ENCODE assay signal across 20 cellular contexts in genomic region chr20:1112908-1113307, GRCh38. TPM values are rescaled to one million over a fixed set of nuclear protein-coding genes. Genes with fewer than 3 reads are reported as not detected.
DNase-seq lines count a peak whose midpoint lies in the region; ATAC-seq, FAIRE-seq and TF ChIP-seq lines count a peak whose summit lies in the region.
"Had no signal": no experiment of that assay in that cellular context is flagged by ENCODE, and none has a peak within 500 bp of the region (broad histone marks: within the 10 kb centered on the region; RNA-seq: fewer than 3 reads in every experiment).

No MANE protein-coding gene starts in this region.

- H2BK15ac ChIP-seq in H1 (ENCODE audit: low read length), result no peak overlapping the region

- no peaks in the 10 kb centered on the region for H3K9me3 ChIP-seq in K562 (replicated peaks; ENCODE audit: control insufficient read depth, insufficient read depth, low read depth, low read length)
- H3K9me3 ChIP-seq in H1 (ENCODE audit: insufficient read depth in 2 of 2, low read depth in 1 of 2, low read length in 1 of 2), result no peaks in the 10 kb centered on the region
- H3K9me3 ChIP-seq: BLaER1, Caco-2 had no signal

- peak; percentile 37 for DNase-seq in activated CD4-positive, alpha-beta T cell treated with anti-CD3 and anti-CD28 coated beads, Interleukin-2, amount 10 ng/mL, durations not matched to agents 24 days and 14 days
- DNase-seq in activated CD4-positive, alpha-beta T cell treated with anti-CD3 and anti-CD28 coated beads for 4 hours, result no peak
- DNase-seq in K562 (ENCODE audit: extremely low read depth in 1 of 4, low spot score in 3 of 4) (no peak), H1 (ENCODE audit: low read depth in 1 of 2, low spot score in 2 of 2) (no peak)
- DNase-seq: Caco-2; CD4-positive, CD25-positive, alpha-beta regulatory T cell; CD8-positive, alpha-beta T cell; DMS153; DND-41; GM23248; H9 had no signal

- no peak overlapping the region for H3K56ac ChIP-seq in H1 (replicated peaks; ENCODE audit: insufficient read length, low read depth, low read length)

- TF ChIP-seq EP300 in K562 (IDR thresholded peaks at IDR 0.05; ENCODE audit: low read length) (no peak), H1 (IDR thresholded peaks at IDR 0.05; ENCODE audit: borderline replicate concordance in 1 of 2, low read depth in 2 of 2, low read length in 2 of 2) (no peak)

- peaks cover 0 to 4% of the 10 kb centered on the region in 2 experiments; a peak in 3 of 5 replicates for H3K4me1 ChIP-seq in K562 (replicated peaks in 1 of 2; ENCODE audit: control insufficient read depth in 2 of 2, insufficient read depth in 2 of 2, low read length in 2 of 2)
- H3K4me1 ChIP-seq in H1 (replicated peaks in 1 of 4; ENCODE audit: control insufficient read depth in 3 of 4, insufficient read depth in 4 of 4, low read length in 3 of 4), result no peaks in the 10 kb centered on the region
- H3K4me1 ChIP-seq: Caco-2 had no signal

- CTCF ChIA-PET in K562 (lab: Yijun Ruan, JAX; ENCODE audit: low intra/inter-chr PET ratio), result no interaction called here
- CTCF ChIA-PET in H1 (lab: Charles Lee; ENCODE audit: partially characterized antibody), result interaction anchor here (0.7 to 1.5 kb wide), 13 partner anchors 8 to 344 kb away, joined by 3 to 5 read pairs (median 3); partner anchors contain the start of gene SLC52A3

- H2AK5ac ChIP-seq in H1 (ENCODE audit: low read depth, low read length), result no peak overlapping the region

- no peak for ATAC-seq in K562
- ATAC-seq in GM18517 (IDR thresholded peaks at IDR 0.05; ENCODE audit: unreplicated experiment), result no peak
- ATAC-seq in HG03039 (IDR thresholded peaks at IDR 0.05; ENCODE audit: unreplicated experiment), result no peak
- ATAC-seq: CD8-positive, alpha-beta T cell; HCT116 had no signal

- H3K9ac ChIP-seq in K562 (ENCODE audit: insufficient read depth in 1 of 2, low read depth in 2 of 2, low read length in 2 of 2), result no peak overlapping the region
- no peak overlapping the region for H3K9ac ChIP-seq in H1 (replicated peaks in 1 of 4; ENCODE audit: extremely low read depth in 1 of 4, low read depth in 3 of 4, low read length in 3 of 4)
- H3K9ac ChIP-seq: BLaER1, GM23248 had no signal

- no peak overlapping the region for H4K91ac ChIP-seq in H1 (replicated peaks; ENCODE audit: insufficient read length, low read length)

- no peak overlapping the region for H3K4ac ChIP-seq in H1 (replicated peaks; ENCODE audit: insufficient read length, low read depth, low read length)

- no peak overlapping the region for H2BK5ac ChIP-seq in H1 (ENCODE audit: low read depth, low read length)

- BruUV-seq in K562 (replicated peaks; lab: Mats Ljungman, UMichigan), result no TSS peak

- H3K23me2 ChIP-seq in H1 (ENCODE audit: low read depth, low read length), result 0 out of 2 replicates have a peak, but pooled peaks cover under 1% of the 10 kb centered on the region

- POLR2A ChIA-PET in K562 (lab: Yijun Ruan, JAX), result no interaction called here
- POLR2A ChIA-PET in H1 (lab: Charles Lee; ENCODE audit: partially characterized antibody), result no interaction called here

- no peak overlapping the region for H2BK12ac ChIP-seq in H1 (ENCODE audit: low read depth, low read length)

- no peak overlapping the region for H2BK20ac ChIP-seq in H1 (ENCODE audit: low read length)

- no peak overlapping the region for H3K23ac ChIP-seq in H1 (ENCODE audit: insufficient read length)

- no peaks in the 10 kb centered on the region for H3K9me1 ChIP-seq in K562 (ENCODE audit: control insufficient read depth, insufficient read depth, low read length)

- H4K5ac ChIP-seq in H1 (ENCODE audit: insufficient read length, low read depth, low read length), result no peak overlapping the region

- peak overlapping the region; percentile 79; the same call in 1 of the 2 replicates for H4K8ac ChIP-seq in H1 (ENCODE audit: extremely low read depth, insufficient read depth, low read length)

- 58% methylated on average over 5 of the region's 5 CpGs for WGBS in K562 (ENCODE audit: insufficient coverage, low coverage, missing lambda C conversion rate)
- WGBS in H1 (ENCODE audit: extremely low coverage in 1 of 2, insufficient coverage in 1 of 2, insufficient read length in 1 of 2, insufficient replicate concordance in 2 of 2, low coverage in 1 of 2, low lambda C conversion rate in 2 of 2, missing lambda C conversion rate in 1 of 2), 2 experiments, result 90% methylated on average over 5 of the region's 5 CpGs; no CpG with 5 or more reads in 1 of the 2 experiments

- FAIRE-seq in K562 (lab: Jason Lieb, UNC) (no peak), H1 (lab: Jason Lieb, UNC) (no peak)
- FAIRE-seq: G401.6, GM12892, GM19239 had no signal

- H3K36me3 ChIP-seq in K562 (ENCODE audit: control insufficient read depth, insufficient read depth, low read length) (no peaks in the 10 kb centered on the region), H1 (ENCODE audit: control insufficient read depth in 2 of 4, insufficient read depth in 4 of 4, low read length in 3 of 4) (no peaks in the 10 kb centered on the region)
- H3K36me3 ChIP-seq: BLaER1 had no signal

- no peak overlapping the region for H3K27ac Mint-ChIP-seq in activated CD4-positive, alpha-beta T cell treated with anti-CD3 and anti-CD28 coated beads, Interleukin-2, amount 10 ng/mL, durations not matched to agents 24 days and 14 days
- H3K27ac Mint-ChIP-seq: B cell; CD8-positive, alpha-beta T cell; H9 had no signal

- H3K27ac ChIP-seq in K562 (ENCODE audit: extremely low read depth, low read depth, low read length) (no peak overlapping the region), H1 (ENCODE audit: low read depth, low read length) (no peak overlapping the region)
- H3K27ac ChIP-seq: BLaER1, C4-2B, GM23248 had no signal

- H2AFZ ChIP-seq in K562 (ENCODE audit: low read depth, low read length) (no peak overlapping the region), H1 (ENCODE audit: low read length) (no peak overlapping the region)
- H2AFZ ChIP-seq: GM23248 had no signal

- peaks cover 2% of the 10 kb centered on the region for H3K27me3 Mint-ChIP-seq in activated CD4-positive, alpha-beta T cell treated with anti-CD3 and anti-CD28 coated beads, Interleukin-2, amount 10 ng/mL, durations not matched to agents 24 days and 14 days
- H3K27me3 Mint-ChIP-seq: B cell had no signal

- H3K4me2 ChIP-seq in K562 (ENCODE audit: insufficient read depth, low read length) (no peak overlapping the region), H1 (ENCODE audit: insufficient read depth in 1 of 2, low read depth in 2 of 2, low read length in 2 of 2) (no peak overlapping the region)
- H3K4me2 ChIP-seq: BLaER1 had no signal

- no peaks in the 10 kb centered on the region for H4K20me1 ChIP-seq in K562 (replicated peaks; ENCODE audit: control insufficient read depth, insufficient read depth, low read length)
- H4K20me1 ChIP-seq in H1 (replicated peaks in 1 of 2; ENCODE audit: control insufficient read depth in 1 of 2, insufficient read depth in 2 of 2, low read length in 2 of 2), result no peaks in the 10 kb centered on the region
- H4K20me1 ChIP-seq: BLaER1 had no signal

- in situ Hi-C loops in K562 (cut with MboI), result loop anchor here (5.0 kb wide), 1 partner anchor 296 kb away; no protein-coding TSS in a partner anchor

- no peak overlapping the region for H3K4me3 ChIP-seq in K562
- H3K4me3 ChIP-seq in H1 (ENCODE audit: extremely low read depth in 1 of 4, insufficient read depth in 2 of 4, low read depth in 3 of 4, low read length in 4 of 4), result no peak overlapping the region
- H3K4me3 ChIP-seq: BLaER1, GM23248 had no signal

- H3K27me3 ChIP-seq in K562 (ENCODE audit: control insufficient read depth in 2 of 2, insufficient read depth in 2 of 2, low read length in 2 of 2) (no peaks in the 10 kb centered on the region), H1 (replicated peaks in 1 of 4; ENCODE audit: control insufficient read depth in 3 of 4, extremely low read depth in 1 of 4, insufficient read depth in 3 of 4, low read length in 3 of 4) (no peaks in the 10 kb centered on the region)
- H3K27me3 ChIP-seq: BLaER1 had no signal

- no peak overlapping the region for H3K14ac ChIP-seq in H1 (ENCODE audit: insufficient read length)

- no peaks in the 10 kb centered on the region for H3K79me1 ChIP-seq in H1 (ENCODE audit: low read depth, low read length)

- TF ChIP-seq RAD21 in K562 (CRISPR knock-in tag; conservative IDR thresholded peaks at IDR 0.05 in 1 of 2, IDR thresholded peaks at IDR 0.05 in 1 of 2) (no peak), H1 (IDR thresholded peaks at IDR 0.05 in 1 of 2, conservative IDR thresholded peaks at IDR 0.05 in 1 of 2; ENCODE audit: low read depth in 2 of 2, low read length in 2 of 2) (no peak)

- peaks cover 11% of the 10 kb centered on the region for H3K4me1 Mint-ChIP-seq in activated CD4-positive, alpha-beta T cell treated with anti-CD3 and anti-CD28 coated beads, Interleukin-2, amount 10 ng/mL, durations not matched to agents 24 days and 14 days

- no peak overlapping the region for H3K18ac ChIP-seq in H1 (ENCODE audit: extremely low read depth, low read length)

- H2BK120ac ChIP-seq in H1 (replicated peaks; ENCODE audit: low read depth, low read length), result no peak overlapping the region

- TF ChIP-seq POLR2A in K562 (conservative IDR thresholded peaks at IDR 0.05) (no peak), H1 (IDR thresholded peaks at IDR 0.05; ENCODE audit: control extremely low read depth in 1 of 2, low read depth in 2 of 2, low read length in 2 of 2) (no peak)

- TF ChIP-seq CTCF in K562 (IDR thresholded peaks at IDR 0.05 in 2 of 3, conservative IDR thresholded peaks at IDR 0.05 in 1 of 3; ENCODE audit: insufficient read depth in 2 of 3, low read depth in 1 of 3, low read length in 3 of 3), result no peak
- no peak for TF ChIP-seq CTCF in H1 (IDR thresholded peaks at IDR 0.05; ENCODE audit: control extremely low read depth in 1 of 3, insufficient read depth in 1 of 3, low read depth in 1 of 3, low read length in 3 of 3)

- no peaks in the 10 kb centered on the region for H3K36me3 Mint-ChIP-seq in activated CD4-positive, alpha-beta T cell treated with anti-CD3 and anti-CD28 coated beads, Interleukin-2, amount 10 ng/mL, durations not matched to agents 24 days and 14 days (ENCODE audit: low read depth)
- H3K36me3 Mint-ChIP-seq: CD4-positive, CD25-positive, alpha-beta regulatory T cell; CD8-positive, alpha-beta T cell had no signal

- H3K9me3 Mint-ChIP-seq in activated CD4-positive, alpha-beta T cell treated with anti-CD3 and anti-CD28 coated beads, Interleukin-2, amount 10 ng/mL, durations not matched to agents 24 days and 14 days, result no peaks in the 10 kb centered on the region
- H3K9me3 Mint-ChIP-seq: CD4-positive, CD25-positive, alpha-beta regulatory T cell; CD8-positive, alpha-beta T cell; H9 had no signal

- peaks cover 5% of the 10 kb centered on the region for H3K79me2 ChIP-seq in K562 (ENCODE audit: control insufficient read depth, insufficient read depth, low read length)
- H3K79me2 ChIP-seq in H1 (ENCODE audit: control insufficient read depth in 1 of 2, insufficient read depth in 2 of 2, low read length in 2 of 2), result no peaks in the 10 kb centered on the region

- no peak overlapping the region for H3K4me3 Mint-ChIP-seq in activated CD4-positive, alpha-beta T cell treated with anti-CD3 and anti-CD28 coated beads, Interleukin-2, amount 10 ng/mL, durations not matched to agents 24 days and 14 days
- H3K4me3 Mint-ChIP-seq: B cell; CD4-positive, CD25-positive, alpha-beta regulatory T cell; CD8-positive, alpha-beta T cell; H9 had no signal

- intact Hi-C loops in activated CD4-positive, alpha-beta T cell treated with anti-CD3 and anti-CD28 coated beads, Interleukin-2, amount 10 ng/mL, durations not matched to agents 24 days and 14 days (cut with micrococcal nuclease), result loop anchor here (10.0 kb wide), 1 partner anchor 138 kb away; no protein-coding TSS in a partner anchor
- intact Hi-C loops in K562 (cut with micrococcal nuclease), result no loop called here

RNA-seq across cellular contexts. Expression of gene PSMF1, which starts 5.5 kb away (rescaled TPM):
- total RNA-seq in activated CD4-positive, alpha-beta T cell treated with anti-CD3 and anti-CD28 coated beads, Interleukin-2, amount 10 ng/mL, durations not matched to agents 24 days and 14 days, result 168 and 172 TPM in 2 replicates
- 34.5 and 43.5 TPM in 2 replicates for total RNA-seq in K562 (2011; cell fraction: chromatin; rRNA removed; ENCODE audit: low replicate concordance)
- total RNA-seq in K562 (2011; cell fraction: nucleolus; rRNA removed), result 10.7 and 12.6 TPM in 2 replicates
- 16.1 and 23.6 TPM in 2 replicates for total RNA-seq in K562 (2011; cell fraction: nucleoplasm; rRNA removed)
- total RNA-seq in K562 (2014; rRNA removed) (17.9 and 26.5 TPM in 2 replicates), K562 (2014; rRNA removed; fragmentation: Illumina TruSeq; extraction: Trizol) (34.1 and 35.8 TPM in 2 replicates), K562 (2015; rRNA removed; fragmentation: Illumina TruSeq; extraction: Trizol) (29.4 and 33.8 TPM in 2 replicates), K562 (2021) (136 and 138 TPM in 2 replicates)
- polyA plus RNA-seq in K562 (2011; rRNA removed) (33.2 and 77.8 TPM in 2 replicates), K562 (2014; fragmentation: Illumina TruSeq; extraction: Trizol) (126 and 192 TPM in 2 replicates), K562 (2014; fragmentation: Nextera tagmentation; extraction: Ambion mirVana) (10 to 100 TPM in 1 of 2 experiments, 1 to 10 TPM in 1; 8.5 to 21.3 TPM), K562 (2014; rRNA removed) (18.0 and 20.6 TPM in 2 replicates), H1 (2011; rRNA removed) (159 and 326 TPM in 2 replicates)
- 60.7 and 112 TPM in 2 replicates for polyA plus RNA-seq in K562 (2011; cell fraction: cytosol; rRNA removed)
- polyA plus RNA-seq in K562 (2011; cell fraction: nucleus; rRNA removed), result 39.7 and 54.7 TPM in 2 replicates
- polyA plus RNA-seq in K562 (2012), result 102 and 110 TPM in 2 replicates
- 45.5 and 84.9 TPM in 2 replicates for polyA minus RNA-seq in K562 (2011; rRNA and poly(A)+ RNA removed)
- polyA minus RNA-seq in K562 (2011; cell fraction: cytosol; rRNA and poly(A)+ RNA removed), result 30.9 and 37.4 TPM in 2 replicates
- polyA minus RNA-seq in K562 (2011; cell fraction: nucleus; rRNA and poly(A)+ RNA removed), result 11.4 and 23.4 TPM in 2 replicates
- 106 and 118 TPM in 2 replicates for total RNA-seq in H1 (2021; fragmentation: NEBNext Ultra II Directional; extraction: Animal tissue kit (Norgen Biotek cat#: 25700))
- polyA plus RNA-seq in H1 (2011; cell fraction: cytosol; rRNA removed), result 81.8 TPM
- polyA plus RNA-seq in H1 (2011; cell fraction: nucleus; rRNA removed), result 51.4 TPM
- polyA plus RNA-seq in H1 (2012, experiment 1 of 2), result 99.6 to 132 TPM (median 109 TPM) in 4 replicates
- polyA plus RNA-seq in H1 (2012, experiment 2 of 2), result 90.3 TPM
- 42.6 TPM for polyA plus RNA-seq in H1 (2013, experiment 1 of 2)
- 45.6 TPM for polyA plus RNA-seq in H1 (2013, experiment 2 of 2)
- 76.1 and 76.9 TPM in 2 replicates for polyA minus RNA-seq in H1 (2011; rRNA and poly(A)+ RNA removed)
- 30.3 TPM for polyA minus RNA-seq in H1 (2011; cell fraction: cytosol; rRNA and poly(A)+ RNA removed)
- 33.9 TPM for polyA minus RNA-seq in H1 (2011; cell fraction: nucleus; rRNA and poly(A)+ RNA removed)
